21 cellular contexts compared by ENCODE assay signal in genomic region chr4:59540311-59540710, GRCh38.
DNase-seq lines count a peak whose midpoint lies in the region; ATAC-seq, FAIRE-seq and TF ChIP-seq lines count a peak whose summit lies in the region.
"Had no signal": no experiment of that assay in that cellular context is flagged by ENCODE, and none has a peak within 500 bp of the region (broad histone marks: within the 10 kb centered on the region; RNA-seq: fewer than 3 reads in every experiment).

No MANE protein-coding gene starts in this region.

- H3K27ac ChIP-seq in A549 (no peak overlapping the region), HepG2 (ENCODE audit: extremely low read length, insufficient read depth, low read length) (no peak overlapping the region)
- H3K27ac ChIP-seq: KMS-11 had no signal

- no peaks in the 10 kb centered on the region for H3K79me2 ChIP-seq in HepG2 (ENCODE audit: insufficient read depth, low read length)

- no peaks in the 10 kb centered on the region for H3K9me3 ChIP-seq in A549
- no peaks in the 10 kb centered on the region; the same call in 1 of the 2 replicates for H3K9me3 ChIP-seq in HepG2 (ENCODE audit: low read length)
- H3K9me3 ChIP-seq: HAP-1 had no signal

- H3K27ac Mint-ChIP-seq in naive thymus-derived CD8-positive, alpha-beta T cell = no peak overlapping the region
- H3K27ac Mint-ChIP-seq: B cell; CD4-positive, CD25-positive, alpha-beta regulatory T cell; CD8-positive, alpha-beta memory T cell had no signal

- no peaks in the 10 kb centered on the region for H4K20me1 ChIP-seq in HepG2 (ENCODE audit: insufficient read depth, low read length)

- H3K36me3 Mint-ChIP-seq in naive thymus-derived CD8-positive, alpha-beta T cell = no peaks in the 10 kb centered on the region
- H3K36me3 Mint-ChIP-seq: CD4-positive, CD25-positive, alpha-beta regulatory T cell; CD8-positive, alpha-beta memory T cell had no signal

- peak overlapping the region; percentile 12; the same call in 1 of the 3 replicates for H3K4me2 ChIP-seq in A549
- H3K4me2 ChIP-seq in HepG2 (ENCODE audit: low read depth, low read length) = no peak overlapping the region
- H3K4me2 ChIP-seq: KMS-11 had no signal

- in situ Hi-C loops in HepG2 (cut with HindIII; ENCODE audit: extremely low pct_ligation_motif_present, low pct_unique_long_range_greater_than_20kb) = no loop called here

- no peak overlapping the region for H3K4me3 Mint-ChIP-seq in naive thymus-derived CD8-positive, alpha-beta T cell
- H3K4me3 Mint-ChIP-seq: B cell; CD4-positive, CD25-positive, alpha-beta regulatory T cell; CD8-positive, alpha-beta memory T cell had no signal

- TF ChIP-seq RAD21 in A549 (conservative IDR thresholded peaks at IDR 0.05 in 1 of 2, IDR thresholded peaks at IDR 0.05 in 1 of 2) (no peak), HepG2 (CRISPR knock-in tag; IDR thresholded peaks at IDR 0.05) (no peak)

- no peaks in the 10 kb centered on the region for H3K27me3 Mint-ChIP-seq in naive thymus-derived CD8-positive, alpha-beta T cell
- H3K27me3 Mint-ChIP-seq: B cell; CD4-positive, CD25-positive, alpha-beta regulatory T cell; CD8-positive, alpha-beta memory T cell had no signal

- TF ChIP-seq CTCF in A549 (IDR thresholded peaks at IDR 0.05) (no peak), HepG2 (CRISPR knock-in tag; IDR thresholded peaks at IDR 0.05) (no peak)

- no peak for DNase-seq in A549 (ENCODE audit: low read depth in 1 of 2, low spot score in 1 of 2)
- DNase-seq in HT-29 (ENCODE audit: low spot score) = peak; percentile 10
- DNase-seq in amniotic epithelial cell (ENCODE audit: low read depth) = peak; percentile 5
- DNase-seq in HepG2 (ENCODE audit: low spot score) = peak; percentile 3
- DNase-seq in foreskin melanocyte = no peak
- DNase-seq in naive thymus-derived CD8-positive, alpha-beta T cell = no peak
- no peak for DNase-seq in NCI-H1694 treated with DMSO at 0.1 percent for 48 hours (lab: John Stamatoyannopoulos, UW)
- no peak for DNase-seq in amniotic stem cell (lab: John Stamatoyannopoulos, UW)
- DNase-seq: C1 segment of cervical spinal cord; CD4-positive, CD25-positive, alpha-beta regulatory T cell; CD8-positive, alpha-beta memory T cell; COR-L47; DMS 273 treated with DMSO at 0.1 percent for 48 hours; DMS79; GDM1 had no signal

- TF ChIP-seq POLR2A in A549 (IDR thresholded peaks at IDR 0.05; ENCODE audit: low read length) = no peak
- no peak for TF ChIP-seq POLR2A in HepG2 (IDR thresholded peaks at IDR 0.05; ENCODE audit: insufficient read depth in 1 of 2, low read depth in 2 of 2, low read length in 2 of 2)

- no peaks in the 10 kb centered on the region for H3K4me1 Mint-ChIP-seq in naive thymus-derived CD8-positive, alpha-beta T cell
- H3K4me1 Mint-ChIP-seq: B cell; CD4-positive, CD25-positive, alpha-beta regulatory T cell; CD8-positive, alpha-beta memory T cell had no signal

- H2AFZ ChIP-seq in HepG2 (ENCODE audit: low read length) = no peak overlapping the region

- no peaks in the 10 kb centered on the region for H3K36me3 ChIP-seq in HepG2 (replicated peaks in 1 of 2; ENCODE audit: control insufficient read depth in 1 of 2, insufficient read depth in 2 of 2, low read length in 2 of 2)
- H3K36me3 ChIP-seq: HAP-1 had no signal

- H3K27me3 ChIP-seq in HepG2 (ENCODE audit: control insufficient read depth in 1 of 2, insufficient read depth in 2 of 2, low read length in 2 of 2) = no peaks in the 10 kb centered on the region

- TF ChIP-seq EP300 in A549 (IDR thresholded peaks at IDR 0.05) (no peak), HepG2 (IDR thresholded peaks at IDR 0.05; ENCODE audit: low read depth in 2 of 2, low read length in 2 of 2) (no peak), HepG2 (CRISPR knock-in tag; IDR thresholded peaks at IDR 0.05; ENCODE audit: borderline replicate concordance) (no peak)

- no peak for ATAC-seq in A549
- ATAC-seq in HepG2 = no peak
- ATAC-seq in naive thymus-derived CD8-positive, alpha-beta T cell = no peak

- no peak overlapping the region for H3K9ac ChIP-seq in HepG2 (ENCODE audit: insufficient read depth, low read depth, low read length)
- H3K9ac ChIP-seq: KMS-11 had no signal

- H3K9me3 Mint-ChIP-seq in naive thymus-derived CD8-positive, alpha-beta T cell = peaks cover 0 to 5% (median 0%) of the 10 kb centered on the region in 9 donors

- intact Hi-C loops in HepG2 (cut with micrococcal nuclease; ENCODE audit: unreplicated experiment) = no loop called here

- 9% methylated on average over 2 of the region's 2 CpGs for WGBS in A549 (ENCODE audit: missing lambda C conversion rate)
- 6% methylated on average over 2 of the region's 2 CpGs for WGBS in HepG2 (ENCODE audit: low lambda C conversion rate)

- CTCF ChIA-PET in A549 (lab: Yijun Ruan, JAX) = interaction anchor here (0.6 kb wide), 1 partner anchor 57 kb away, joined by 4 read pairs; no protein-coding TSS in a partner anchor
- CTCF ChIA-PET in HepG2 (lab: Yijun Ruan, JAX; ENCODE audit: low intra/inter-chr PET ratio, low total read pairs) = no interaction called here

- H3K4me1 ChIP-seq in A549 (peaks cover 4% of the 10 kb centered on the region; the same call in 1 of the 3 replicates), HepG2 (ENCODE audit: insufficient read depth, low read length) (no peaks in the 10 kb centered on the region)
- H3K4me1 ChIP-seq: HAP-1 had no signal

- FAIRE-seq in A549 (lab: Jason Lieb, UNC) (no peak), HepG2 (lab: Jason Lieb, UNC) (no peak)
- FAIRE-seq: GM12892, GM18507, H1 had no signal

- BruUV-seq in HepG2 (replicated peaks; lab: Mats Ljungman, UMichigan) = no TSS peak

- H3K4me3 ChIP-seq in A549 (no peak overlapping the region), HepG2 (replicated peaks in 1 of 3; ENCODE audit: insufficient read depth in 1 of 3, low read depth in 2 of 3, low read length in 3 of 3) (no peak overlapping the region)
- H3K4me3 ChIP-seq: HAP-1 had no signal

- POLR2A ChIA-PET in A549 (lab: Yijun Ruan, JAX) = no interaction called here
- POLR2A ChIA-PET in HepG2 (lab: Yijun Ruan, JAX) = no interaction called here
- POLR2A ChIA-PET in naive thymus-derived CD8-positive, alpha-beta T cell (lab: Charles Lee) = no interaction called here

TF ChIP-seq in A549, 52 proteins besides CTCF, POLR2A, EP300 and RAD21 (continues in another document):
- no peak for TF ChIP-seq MAFK (IDR thresholded peaks at IDR 0.05; ENCODE audit: partially characterized antibody)
- TF ChIP-seq CEBPB (IDR thresholded peaks at IDR 0.05) = no peak
- TF ChIP-seq TP53 (CRISPR knock-in tag; IDR thresholded peaks at IDR 0.05) = no peak
- no peak for TF ChIP-seq BHLHE40 (IDR thresholded peaks at IDR 0.05; ENCODE audit: low read depth, low read length)
- TF ChIP-seq, protein P1, sequence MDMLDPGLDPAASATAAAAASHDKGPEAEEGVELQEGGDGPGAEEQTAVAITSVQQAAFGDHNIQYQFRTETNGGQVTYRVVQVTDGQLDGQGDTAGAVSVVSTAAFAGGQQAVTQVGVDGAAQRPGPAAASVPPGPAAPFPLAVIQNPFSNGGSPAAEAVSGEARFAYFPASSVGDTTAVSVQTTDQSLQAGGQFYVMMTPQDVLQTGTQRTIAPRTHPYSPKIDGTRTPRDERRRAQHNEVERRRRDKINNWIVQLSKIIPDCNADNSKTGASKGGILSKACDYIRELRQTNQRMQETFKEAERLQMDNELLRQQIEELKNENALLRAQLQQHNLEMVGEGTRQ (IDR thresholded peaks at IDR 0.05) = no peak
- no peak for TF ChIP-seq HEYL (CRISPR knock-in tag; IDR thresholded peaks at IDR 0.05)
- TF ChIP-seq SMC3 (IDR thresholded peaks at IDR 0.05) = no peak
- TF ChIP-seq, protein P2, sequence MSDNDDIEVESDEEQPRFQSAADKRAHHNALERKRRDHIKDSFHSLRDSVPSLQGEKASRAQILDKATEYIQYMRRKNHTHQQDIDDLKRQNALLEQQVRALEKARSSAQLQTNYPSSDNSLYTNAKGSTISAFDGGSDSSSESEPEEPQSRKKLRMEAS (IDR thresholded peaks at IDR 0.05) = no peak
- TF ChIP-seq ZC3H11A (IDR thresholded peaks at IDR 0.05) = no peak
- no peak for TF ChIP-seq FOXS1 (CRISPR knock-in tag; IDR thresholded peaks at IDR 0.05)
- TF ChIP-seq KDM5A (IDR thresholded peaks at IDR 0.05) = no peak
- no peak for TF ChIP-seq ZSCAN20 (CRISPR knock-in tag; IDR thresholded peaks at IDR 0.05)
- TF ChIP-seq SREBF2 (IDR thresholded peaks at IDR 0.05) = no peak
- TF ChIP-seq RCOR1 (IDR thresholded peaks at IDR 0.05; ENCODE audit: low read depth, low read length) = no peak
- TF ChIP-seq CBX2 (IDR thresholded peaks at IDR 0.05; ENCODE audit: borderline replicate concordance, low read depth) = no peak

TF ChIP-seq in HepG2, 621 proteins besides CTCF, POLR2A, EP300 and RAD21:
- no peak for TF ChIP-seq ZSCAN31 (CRISPR knock-in tag; IDR thresholded peaks at IDR 0.05; ENCODE audit: low read depth)
- TF ChIP-seq FOSL2 (CRISPR knock-in tag; IDR thresholded peaks at IDR 0.05) = 0 out of 2 replicates have a peak, but pooled peaks have one; percentile 27
TF ChIP-seq in HepG2: peak in this region for 1.

Comparison
In these comparisons a context has a peak if more than half of its experiments do, and no peak if none do; other contexts are left out.
1. DNase-seq: peak in HT-29 (single experiment), amniotic epithelial cell (single experiment) and HepG2 (single experiment); none in A549 (0 of 2), foreskin melanocyte (single experiment), naive thymus-derived CD8-positive, alpha-beta T cell (0 of 10), NCI-H1694 treated with DMSO at 0.1 percent for 48 hours (single experiment) and amniotic stem cell (single experiment).
2. Of the 38 proteins assayed by ChIP-seq in both HepG2 and A549: peak only in HepG2: FOSL2; only in A549: none; in both: none; in neither: 37.